ENCODE assay signal across 24 cellular contexts in genomic region chr6:159797554-159797953, GRCh38. TPM values are rescaled to one million over a fixed set of nuclear protein-coding genes. Genes with fewer than 3 reads are reported as not detected.
DNase-seq lines count a peak whose midpoint lies in the region; ATAC-seq and TF ChIP-seq lines count a peak whose summit lies in the region.
"Had no signal": no experiment of that assay in that cellular context is flagged by ENCODE, and none has a peak within 500 bp of the region (broad histone marks: within the 10 kb centered on the region; RNA-seq: fewer than 3 reads in every experiment).

No MANE protein-coding gene starts in this region.

- CTCF ChIA-PET in activated naive CD4-positive, alpha-beta T cell treated with anti-CD3 and anti-CD28 coated beads, Interleukin-2, amount 10 ng/mL, durations not matched to agents 7 days and 5 days (lab: Charles Lee), result no interaction called here
- CTCF ChIA-PET in IMR-90 (lab: Yijun Ruan, JAX), result no interaction called here
- CTCF ChIA-PET in activated CD4-positive, alpha-beta memory T cell treated with anti-CD3 and anti-CD28 coated beads, Interleukin-2, amount 10 ng/mL, durations not matched to agents 7 days and 5 days (lab: Charles Lee), result no interaction called here

- no peak overlapping the region for H3K18ac ChIP-seq in IMR-90 (ENCODE audit: low read depth, low read length)

- no peak overlapping the region for H4K5ac ChIP-seq in IMR-90 (ENCODE audit: low read depth, low read length)

- peaks cover 10% of the 10 kb centered on the region; the same call in 1 of the 2 replicates for H4K20me1 ChIP-seq in IMR-90 (ENCODE audit: insufficient read depth, low read length)
- H4K20me1 ChIP-seq: BLaER1 had no signal

- dilution Hi-C loops in IMR-90 (cut with HindIII; ENCODE audit: low sequenced_read_pairs, unreplicated experiment), result no loop called here

- no peak overlapping the region for H3K4me3 ChIP-seq in IMR-90 (ENCODE audit: insufficient read depth, low read depth, low read length)
- H3K4me3 ChIP-seq: BLaER1, SJSA1 had no signal

- no CpG with 5 or more reads among the region's 1 CpG for WGBS in IMR-90 (ENCODE audit: extremely low coverage in 2 of 2, insufficient read length in 1 of 2), 2 experiments

- H3K9me3 Mint-ChIP-seq in activated naive CD4-positive, alpha-beta T cell treated with anti-CD3 and anti-CD28 coated beads, Interleukin-2, amount 10 ng/mL, durations not matched to agents 7 days and 5 days, result no peaks in the 10 kb centered on the region
- no peaks in the 10 kb centered on the region for H3K9me3 Mint-ChIP-seq in activated CD4-positive, alpha-beta memory T cell treated with anti-CD3 and anti-CD28 coated beads, Interleukin-2, amount 10 ng/mL, durations not matched to agents 7 days and 5 days
- no peaks in the 10 kb centered on the region for H3K9me3 Mint-ChIP-seq in naive thymus-derived CD8-positive, alpha-beta T cell
- H3K9me3 Mint-ChIP-seq: CD4-positive, alpha-beta memory T cell had no signal

- H3K23ac ChIP-seq in IMR-90 (ENCODE audit: low read depth, low read length), result no peak overlapping the region

- no peaks in the 10 kb centered on the region for H3K9me3 ChIP-seq in IMR-90 (ENCODE audit: control insufficient read depth, insufficient read depth, low read length)
- H3K9me3 ChIP-seq: BLaER1, SJSA1 had no signal

- POLR2A ChIA-PET in IMR-90 (lab: Charles Lee; ENCODE audit: unreplicated experiment), result no interaction called here
- POLR2A ChIA-PET in activated CD4-positive, alpha-beta memory T cell treated with anti-CD3 and anti-CD28 coated beads, Interleukin-2, amount 10 ng/mL, durations not matched to agents 7 days and 5 days (lab: Charles Lee), result no interaction called here
- POLR2A ChIA-PET in naive thymus-derived CD8-positive, alpha-beta T cell (lab: Charles Lee), result interaction anchor here (0.8 kb wide), 1 partner anchor 36 kb away, joined by 4 read pairs; the partner anchor contains the start of gene ACAT2

- H2AFZ ChIP-seq in IMR-90 (replicated peaks; ENCODE audit: low read length, poor library complexity), result no peak overlapping the region

- peaks cover 22% of the 10 kb centered on the region for H3K4me1 Mint-ChIP-seq in activated naive CD4-positive, alpha-beta T cell treated with anti-CD3 and anti-CD28 coated beads, Interleukin-2, amount 10 ng/mL, durations not matched to agents 7 days and 5 days
- H3K4me1 Mint-ChIP-seq in activated CD4-positive, alpha-beta memory T cell treated with anti-CD3 and anti-CD28 coated beads, Interleukin-2, amount 10 ng/mL, durations not matched to agents 7 days and 5 days, result peaks cover 30% of the 10 kb centered on the region
- H3K4me1 Mint-ChIP-seq in naive thymus-derived CD8-positive, alpha-beta T cell, result peaks cover 6 to 31% (median 25%) of the 10 kb centered on the region in 4 donors

- no peak overlapping the region for H3K4me2 ChIP-seq in IMR-90 (ENCODE audit: low read depth, low read length)
- H3K4me2 ChIP-seq: BLaER1 had no signal

- intact Hi-C loops in IMR-90 (cut with micrococcal nuclease), result no loop called here

- in situ Hi-C loops in IMR-90 (cut with MboI; ENCODE audit: low sequenced_read_pairs), result no loop called here

- H3K14ac ChIP-seq in IMR-90 (replicated peaks; ENCODE audit: low read depth, low read length), result no peak overlapping the region

- H3K9me1 ChIP-seq in IMR-90 (ENCODE audit: insufficient read depth, low read length), result no peaks in the 10 kb centered on the region; the same call in 1 of the 2 replicates

- peak overlapping the region; percentile 19 for H3K27ac Mint-ChIP-seq in activated naive CD4-positive, alpha-beta T cell treated with anti-CD3 and anti-CD28 coated beads, Interleukin-2, amount 10 ng/mL, durations not matched to agents 7 days and 5 days
- H3K27ac Mint-ChIP-seq in activated CD4-positive, alpha-beta memory T cell treated with anti-CD3 and anti-CD28 coated beads, Interleukin-2, amount 10 ng/mL, durations not matched to agents 7 days and 5 days, result peak overlapping the region; percentile 47
- peak overlapping the region in 6 of 10 donors; percentile 1 to 54 (median 16) for H3K27ac Mint-ChIP-seq in naive thymus-derived CD8-positive, alpha-beta T cell

- H2BK20ac ChIP-seq in IMR-90 (ENCODE audit: low read depth, low read length), result no peak overlapping the region

- no peak overlapping the region for H3K4me3 Mint-ChIP-seq in activated naive CD4-positive, alpha-beta T cell treated with anti-CD3 and anti-CD28 coated beads, Interleukin-2, amount 10 ng/mL, durations not matched to agents 7 days and 5 days
- no peak overlapping the region for H3K4me3 Mint-ChIP-seq in activated CD4-positive, alpha-beta memory T cell treated with anti-CD3 and anti-CD28 coated beads, Interleukin-2, amount 10 ng/mL, durations not matched to agents 7 days and 5 days
- H3K4me3 Mint-ChIP-seq in naive thymus-derived CD8-positive, alpha-beta T cell, result no peak overlapping the region
- H3K4me3 Mint-ChIP-seq: CD4-positive, alpha-beta memory T cell had no signal

- H2BK15ac ChIP-seq in IMR-90 (ENCODE audit: low read depth, low read length), result no peak overlapping the region

- no peak for ATAC-seq in IMR-90 (ENCODE audit: low read depth)
- no peak for ATAC-seq in naive thymus-derived CD8-positive, alpha-beta T cell
- no peak for ATAC-seq in GM18520 (IDR thresholded peaks at IDR 0.05; ENCODE audit: unreplicated experiment)
- no peak for ATAC-seq in GM21381 (IDR thresholded peaks at IDR 0.05; ENCODE audit: unreplicated experiment)
- ATAC-seq: Right ventricle myocardium inferior had no signal

- TF ChIP-seq CTCF in IMR-90 (conservative IDR thresholded peaks at IDR 0.05; ENCODE audit: low read depth, low read length), result no peak

- H2BK5ac ChIP-seq in IMR-90 (ENCODE audit: low read depth, low read length, poor library complexity, severe bottlenecking), result no peak overlapping the region

- no peaks in the 10 kb centered on the region; the same call in 1 of the 2 replicates for H3K4me1 ChIP-seq in IMR-90 (ENCODE audit: control insufficient read depth, insufficient read depth, low read length)
- H3K4me1 ChIP-seq: SJSA1 had no signal

- H3K9ac ChIP-seq in IMR-90 (ENCODE audit: low read depth, low read length), result no peak overlapping the region
- H3K9ac ChIP-seq: BLaER1 had no signal

- H2AK5ac ChIP-seq in IMR-90 (ENCODE audit: low read depth, low read length), result no peak overlapping the region

- no peaks in the 10 kb centered on the region for H3K27me3 ChIP-seq in IMR-90 (ENCODE audit: control insufficient read depth, insufficient read depth, low read length)
- H3K27me3 ChIP-seq: BLaER1, SJSA1 had no signal

- no peak for TF ChIP-seq POLR2A in IMR-90 (IDR thresholded peaks at IDR 0.05; ENCODE audit: low read depth, low read length)

- no peak overlapping the region for H3K4ac ChIP-seq in IMR-90 (ENCODE audit: low read depth, low read length)

- no peak for DNase-seq in activated naive CD4-positive, alpha-beta T cell treated with anti-CD3 and anti-CD28 coated beads, Interleukin-2, amount 10 ng/mL, durations not matched to agents 7 days and 5 days
- no peak for DNase-seq in activated naive CD4-positive, alpha-beta T cell (lab: John Stamatoyannopoulos, UW)
- no peak for DNase-seq in IMR-90
- no peak for DNase-seq in activated CD4-positive, alpha-beta memory T cell treated with anti-CD3 and anti-CD28 coated beads, Interleukin-2, amount 10 ng/mL, durations not matched to agents 7 days and 5 days
- no peak for DNase-seq in naive thymus-derived CD8-positive, alpha-beta T cell
- DNase-seq: Calu3; CD4-positive, alpha-beta memory T cell; DMS153; GOT3; HCEC 1CT; Karpas-422; MV-4-11; NCI-H1105 treated with DMSO at 0.1 percent for 48 hours; NCI-H2029 treated with DMSO at 0.1 percent for 48 hours; NCI-H345; NCI-H524; NCI-H82 had no signal

- no peak overlapping the region for H2BK120ac ChIP-seq in IMR-90 (ENCODE audit: low read depth, low read length)

- no peak overlapping the region for H4K8ac ChIP-seq in IMR-90 (ENCODE audit: low read depth in 2 of 2, low read length in 2 of 2)

- H3K36me3 ChIP-seq in IMR-90 (ENCODE audit: control insufficient read depth, insufficient read depth, low read length), result peaks cover 26% of the 10 kb centered on the region

- H2AK9ac ChIP-seq in IMR-90 (replicated peaks; ENCODE audit: low read depth, low read length, poor library complexity), result no peak overlapping the region

- peaks cover 44% of the 10 kb centered on the region for H3K36me3 Mint-ChIP-seq in activated naive CD4-positive, alpha-beta T cell treated with anti-CD3 and anti-CD28 coated beads, Interleukin-2, amount 10 ng/mL, durations not matched to agents 7 days and 5 days
- peaks cover 47% of the 10 kb centered on the region for H3K36me3 Mint-ChIP-seq in activated CD4-positive, alpha-beta memory T cell treated with anti-CD3 and anti-CD28 coated beads, Interleukin-2, amount 10 ng/mL, durations not matched to agents 7 days and 5 days (ENCODE audit: low read depth)
- peaks cover 0 to 67% (median 16%) of the 10 kb centered on the region in 3 donors for H3K36me3 Mint-ChIP-seq in naive thymus-derived CD8-positive, alpha-beta T cell

- TF ChIP-seq RAD21 in IMR-90 (IDR thresholded peaks at IDR 0.05; ENCODE audit: low read length), result no peak

- no peak overlapping the region for H3K56ac ChIP-seq in IMR-90 (ENCODE audit: extremely low read depth, insufficient read depth, low read length)

- no peaks in the 10 kb centered on the region for H3K27me3 Mint-ChIP-seq in activated naive CD4-positive, alpha-beta T cell treated with anti-CD3 and anti-CD28 coated beads, Interleukin-2, amount 10 ng/mL, durations not matched to agents 7 days and 5 days
- no peaks in the 10 kb centered on the region for H3K27me3 Mint-ChIP-seq in activated CD4-positive, alpha-beta memory T cell treated with anti-CD3 and anti-CD28 coated beads, Interleukin-2, amount 10 ng/mL, durations not matched to agents 7 days and 5 days
- H3K27me3 Mint-ChIP-seq in naive thymus-derived CD8-positive, alpha-beta T cell, result no peaks in the 10 kb centered on the region
- H3K27me3 Mint-ChIP-seq: CD4-positive, alpha-beta memory T cell had no signal

- H3K27ac ChIP-seq in IMR-90 (ENCODE audit: insufficient read depth, low read length), result no peak overlapping the region
- H3K27ac ChIP-seq: BLaER1, SJSA1 had no signal

- peaks cover 6 to 7% of the 10 kb centered on the region in 2 experiments; a peak in 3 of 4 replicates for H3K79me1 ChIP-seq in IMR-90 (ENCODE audit: low read depth in 1 of 2, low read length in 2 of 2)

- H4K91ac ChIP-seq in IMR-90 (ENCODE audit: insufficient read depth, low read depth, low read length), result no peak overlapping the region

- BruUV-seq in IMR-90 (replicated peaks; lab: Mats Ljungman, UMichigan), result TSS peak; percentile 78

RNA-seq across cellular contexts. Expression of gene PNLDC1, which starts 2.5 kb away (rescaled TPM):
- total RNA-seq in IMR-90 (2012; rRNA removed), result not detected in 2 replicates
- polyA plus RNA-seq in IMR-90 (2012; rRNA removed), result not detected in 2 replicates
- polyA plus RNA-seq in IMR-90 (2012; cell fraction: cytosol; rRNA removed), result not detected in 2 replicates
- polyA plus RNA-seq in IMR-90 (2012; cell fraction: nucleus; rRNA removed; ENCODE audit: low replicate concordance), result not detected in 2 replicates
- total RNA-seq in activated CD4-positive, alpha-beta memory T cell treated with anti-CD3 and anti-CD28 coated beads, Interleukin-2, amount 10 ng/mL, durations not matched to agents 7 days and 5 days, result under 1 TPM; 0.25 to 0.35 TPM
- total RNA-seq in naive thymus-derived CD8-positive, alpha-beta T cell, result under 1 TPM; 0.36 to 0.75 TPM
- under 1 TPM in 1 of 3 donors, not detected in 2; 0.36 TPM for polyA plus RNA-seq in naive thymus-derived CD8-positive, alpha-beta T cell
- total RNA-seq: G401, M059J, SJSA1 had no signal

RNA-seq across cellular contexts. Expression of gene MRPL18, which starts 7.3 kb away (rescaled TPM):
- total RNA-seq in IMR-90 (2012; rRNA removed), result 53.4 and 70.5 TPM in 2 replicates
- 56.8 and 64.1 TPM in 2 replicates for polyA plus RNA-seq in IMR-90 (2012; rRNA removed)
- polyA plus RNA-seq in IMR-90 (2012; cell fraction: cytosol; rRNA removed), result 30.1 and 53.9 TPM in 2 replicates
- 6.7 and 21.0 TPM in 2 replicates for polyA plus RNA-seq in IMR-90 (2012; cell fraction: nucleus; rRNA removed; ENCODE audit: low replicate concordance)
- total RNA-seq in activated CD4-positive, alpha-beta memory T cell treated with anti-CD3 and anti-CD28 coated beads, Interleukin-2, amount 10 ng/mL, durations not matched to agents 7 days and 5 days, result 10 to 100 TPM; 63.6 to 65.8 TPM
- total RNA-seq in naive thymus-derived CD8-positive, alpha-beta T cell, result 10 to 100 TPM; 36.2 to 39.0 TPM
- 100 to 1,000 TPM in 1 of 3 donors, 10 to 100 TPM in 2; 63.0 to 131 (median 79.9) TPM for polyA plus RNA-seq in naive thymus-derived CD8-positive, alpha-beta T cell

RNA-seq across cellular contexts. Expression of gene TCP1, which starts 8.2 kb away (rescaled TPM):
- total RNA-seq in IMR-90 (2012; rRNA removed), result 576 and 610 TPM in 2 replicates
- 119 and 123 TPM in 2 replicates for polyA plus RNA-seq in IMR-90 (2012; rRNA removed)
- polyA plus RNA-seq in IMR-90 (2012; cell fraction: cytosol; rRNA removed), result 89.7 and 201 TPM in 2 replicates
- polyA plus RNA-seq in IMR-90 (2012; cell fraction: nucleus; rRNA removed; ENCODE audit: low replicate concordance), result 136 and 202 TPM in 2 replicates
- 100 to 1,000 TPM; 203 to 212 TPM for total RNA-seq in activated CD4-positive, alpha-beta memory T cell treated with anti-CD3 and anti-CD28 coated beads, Interleukin-2, amount 10 ng/mL, durations not matched to agents 7 days and 5 days
- total RNA-seq in naive thymus-derived CD8-positive, alpha-beta T cell, result 100 to 1,000 TPM; 184 to 185 TPM
- 10 to 100 TPM; 68.8 to 97.6 (median 72.4) TPM for polyA plus RNA-seq in naive thymus-derived CD8-positive, alpha-beta T cell

RNA-seq across cellular contexts. Expression of gene ACAT2, which starts 35.7 kb away (rescaled TPM):
- 45.2 and 50.3 TPM in 2 replicates for total RNA-seq in IMR-90 (2012; rRNA removed)
- polyA plus RNA-seq in IMR-90 (2012; rRNA removed), result 29.2 and 30.5 TPM in 2 replicates
- polyA plus RNA-seq in IMR-90 (2012; cell fraction: cytosol; rRNA removed), result 8.8 and 15.7 TPM in 2 replicates
- 4.2 and 15.3 TPM in 2 replicates for polyA plus RNA-seq in IMR-90 (2012; cell fraction: nucleus; rRNA removed; ENCODE audit: low replicate concordance)
- 100 to 1,000 TPM in 1 of 2 experiments, 10 to 100 TPM in 1; 98.0 to 109 TPM for total RNA-seq in activated CD4-positive, alpha-beta memory T cell treated with anti-CD3 and anti-CD28 coated beads, Interleukin-2, amount 10 ng/mL, durations not matched to agents 7 days and 5 days
- total RNA-seq in naive thymus-derived CD8-positive, alpha-beta T cell, result 10 to 100 TPM; 30.6 to 30.9 TPM
- polyA plus RNA-seq in naive thymus-derived CD8-positive, alpha-beta T cell, result 10 to 100 TPM; 29.4 to 38.8 (median 38.2) TPM
